1 cellular context compared by ENCODE assay signal in the genomic region with DNA sequence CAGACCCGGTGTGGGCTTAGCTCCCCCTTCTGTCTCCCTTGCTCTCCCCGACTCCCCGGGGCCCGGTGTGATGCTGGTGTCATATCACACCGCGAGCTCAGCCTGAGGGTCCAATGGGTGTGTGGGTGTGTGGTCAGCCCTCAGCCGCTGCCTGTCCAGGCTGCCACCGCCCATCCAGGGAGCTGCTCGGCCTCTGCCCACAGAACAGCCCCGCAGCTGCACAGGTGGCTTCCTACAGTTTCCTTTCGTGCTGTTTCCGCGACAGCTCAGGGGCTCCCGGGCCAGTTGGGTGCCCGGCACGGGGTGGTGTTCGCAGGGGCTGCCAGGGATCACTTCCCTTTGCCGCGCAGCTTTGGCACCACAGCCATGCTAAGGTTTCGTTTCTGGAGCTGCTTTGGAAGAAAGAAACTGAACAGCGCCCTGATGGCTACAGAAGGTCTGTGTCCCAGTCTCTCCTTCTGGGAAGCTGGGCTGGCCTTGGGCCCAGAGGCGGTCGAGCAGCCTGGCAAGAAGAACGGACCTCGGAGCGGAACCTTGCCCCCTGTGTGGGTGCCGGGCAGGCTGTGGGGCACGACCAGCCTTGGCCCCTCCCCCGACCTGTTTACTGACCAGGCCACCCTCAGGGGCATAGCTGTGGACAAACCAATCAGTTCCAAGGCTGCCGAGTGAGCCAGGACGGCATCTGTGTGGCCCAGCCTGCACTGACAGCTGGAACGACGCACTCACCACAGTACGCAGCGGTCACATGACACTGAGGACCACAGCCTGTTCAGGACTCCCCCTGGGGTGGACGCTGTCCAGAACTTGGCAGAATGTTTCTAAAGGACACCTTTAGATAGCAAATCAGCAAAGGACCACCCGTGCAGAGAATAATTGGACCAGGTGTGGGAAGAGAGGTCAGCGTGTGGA.
TF ChIP-seq lines count a peak whose summit lies in the region.

No MANE protein-coding gene starts in this region.

TF ChIP-seq in liver, 16 proteins besides CTCF, POLR2A, EP300 and RAD21 (continued from another document):
- TF ChIP-seq ZBTB33 (IDR thresholded peaks at IDR 0.05), result peak; percentile 58
- TF ChIP-seq MAX (IDR thresholded peaks at IDR 0.05), result peak; percentile 86
- TF ChIP-seq TAF1 (conservative IDR thresholded peaks at IDR 0.05), result peak; percentile 43
- peak; percentile 54 for TF ChIP-seq YY1 (IDR thresholded peaks at IDR 0.05)
- peak; percentile 83 for TF ChIP-seq FOXA1 (IDR thresholded peaks at IDR 0.05)
